8 cellular contexts compared by ENCODE assay signal in the genomic region with DNA sequence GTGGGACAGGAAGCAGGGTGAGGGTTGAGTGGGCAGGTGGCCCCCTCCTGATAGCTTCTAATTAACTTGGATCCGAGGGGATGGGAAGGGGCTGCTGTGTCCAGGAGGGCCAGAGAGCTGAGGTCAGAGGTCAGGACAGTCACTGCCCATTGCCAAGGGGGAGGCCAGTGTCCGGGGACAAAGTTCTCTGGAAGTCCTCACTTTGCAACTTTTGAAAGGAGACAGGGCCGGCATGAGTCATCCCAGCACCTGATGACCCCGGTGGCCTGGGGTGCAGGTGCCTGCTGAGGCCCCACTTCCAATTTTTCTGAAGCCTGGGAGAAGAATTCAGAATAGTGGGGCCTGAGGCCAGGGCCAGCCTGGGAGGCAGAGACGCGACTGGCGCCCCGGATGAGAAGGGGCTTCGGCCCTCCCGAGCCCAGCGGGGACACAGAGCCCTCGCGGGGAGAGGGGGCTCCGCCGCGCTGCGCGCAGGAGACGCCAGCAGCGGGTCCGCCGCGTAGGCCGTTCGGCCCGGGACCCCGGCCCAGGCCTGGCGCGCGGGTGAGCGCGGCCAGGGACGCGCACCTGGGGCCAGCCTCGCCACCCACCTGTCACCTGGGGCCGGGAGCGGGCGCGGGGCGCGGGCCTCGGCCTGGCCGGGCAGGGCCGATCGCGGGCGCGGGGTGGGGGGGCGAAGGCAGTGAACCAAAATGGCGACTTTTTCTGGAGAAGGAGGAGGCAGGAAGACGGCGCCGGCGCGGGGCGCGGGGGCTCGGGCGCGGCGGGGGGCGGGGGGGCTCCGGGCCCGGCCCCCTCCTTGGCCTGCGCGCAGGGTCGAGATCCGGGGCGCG. TPM values are rescaled to one million over a fixed set of nuclear protein-coding genes. Genes with fewer than 3 reads are reported as not detected.
DNase-seq lines count a peak whose midpoint lies in the region; ATAC-seq and TF ChIP-seq lines count a peak whose summit lies in the region.

No MANE protein-coding gene starts in this region.

- H4K20me1 ChIP-seq in fibroblast of lung (ENCODE audit: control insufficient read depth, extremely low read depth, insufficient read depth, low read length), result no peaks in the 10 kb centered on the region

- H3K4me1 ChIP-seq in fibroblast of lung (ENCODE audit: control insufficient read depth, extremely low read depth, insufficient read depth, low read length) (peaks cover 6% of the 10 kb centered on the region), neuron (ENCODE audit: insufficient read depth, low read length) (peaks cover 12% of the 10 kb centered on the region)

- ATAC-seq in activated CD4-positive, alpha-beta T cell treated with anti-CD3 and anti-CD28 coated beads for 36 hours, result peak; percentile 10
- ATAC-seq in GM21529 (IDR thresholded peaks at IDR 0.05; ENCODE audit: unreplicated experiment) (no peak), GM21367 (IDR thresholded peaks at IDR 0.05; ENCODE audit: unreplicated experiment) (no peak)

- H3K36me3 ChIP-seq in fibroblast of lung (ENCODE audit: control insufficient read depth, insufficient read depth, low read length) (peaks cover 16% of the 10 kb centered on the region), neuron (ENCODE audit: insufficient read depth, low read length) (peaks cover 18% of the 10 kb centered on the region)

- H3K9me3 ChIP-seq in fibroblast of lung (ENCODE audit: control insufficient read depth, insufficient read depth, low read depth, low read length) (no peaks in the 10 kb centered on the region), neuron (ENCODE audit: low read length) (no peaks in the 10 kb centered on the region)

- CTCF ChIA-PET in activated CD4-positive, alpha-beta T cell treated with anti-CD3 and anti-CD28 coated beads for 36 hours (lab: Charles Lee), result interaction anchor here (0.6 kb wide), 1 partner anchor 46 kb away, joined by 6 read pairs; no protein-coding TSS in a partner anchor
- CTCF ChIA-PET in activated CD4-positive, alpha-beta memory T cell treated with anti-CD3 and anti-CD28 coated beads, Interleukin-2, amount 10 ng/mL, durations not matched to agents 7 days and 5 days (lab: Charles Lee), result no interaction called here

- peak; percentile 58 for DNase-seq in activated CD4-positive, alpha-beta T cell treated with anti-CD3 and anti-CD28 coated beads for 36 hours
- DNase-seq in activated CD4-positive, alpha-beta T cell treated with anti-CD3 and anti-CD28 coated beads for 48 hours, result no peak
- no peak for DNase-seq in activated CD4-positive, alpha-beta memory T cell treated with anti-CD3 and anti-CD28 coated beads, Interleukin-2, amount 10 ng/mL, durations not matched to agents 7 days and 5 days
- no peak for DNase-seq in fibroblast of lung (ENCODE audit: low read depth in 2 of 2)
- DNase-seq in SIG-M5 treated with dmso at 0.1 percent for 504 hours (lab: John Stamatoyannopoulos, UW; ENCODE audit: unreplicated experiment), result no peak

- H3K9ac ChIP-seq in fibroblast of lung (ENCODE audit: insufficient read depth, low read length), result peak overlapping the region; percentile 75

- no peaks in the 10 kb centered on the region for H3K27me3 ChIP-seq in fibroblast of lung (ENCODE audit: control insufficient read depth, insufficient read depth, low read length)
- H3K27me3 ChIP-seq in neuron (ENCODE audit: insufficient read depth, low read length), result no peaks in the 10 kb centered on the region

- H3K4me2 ChIP-seq in fibroblast of lung (ENCODE audit: extremely low read depth, insufficient read depth, low read length), result peak overlapping the region; percentile 90

- H3K9me3 Mint-ChIP-seq in activated CD4-positive, alpha-beta T cell treated with anti-CD3 and anti-CD28 coated beads for 36 hours (ENCODE audit: low read depth), result no peaks in the 10 kb centered on the region
- no peaks in the 10 kb centered on the region for H3K9me3 Mint-ChIP-seq in activated CD4-positive, alpha-beta memory T cell treated with anti-CD3 and anti-CD28 coated beads, Interleukin-2, amount 10 ng/mL, durations not matched to agents 7 days and 5 days

- peak overlapping the region; percentile 66 to 73 (median 68) for H3K4me3 ChIP-seq in fibroblast of lung (replicated peaks in 1 of 4; ENCODE audit: control extremely low read depth in 1 of 4, insufficient read depth in 1 of 4, low read depth in 3 of 4, low read length in 4 of 4)
- peak overlapping the region; percentile 69 for H3K4me3 ChIP-seq in neuron (ENCODE audit: low read length)

- H3K4me3 Mint-ChIP-seq in activated CD4-positive, alpha-beta T cell treated with anti-CD3 and anti-CD28 coated beads for 36 hours, result peak overlapping the region; percentile 77
- peak overlapping the region; percentile 78 for H3K4me3 Mint-ChIP-seq in activated CD4-positive, alpha-beta memory T cell treated with anti-CD3 and anti-CD28 coated beads, Interleukin-2, amount 10 ng/mL, durations not matched to agents 7 days and 5 days

- peaks cover 10% of the 10 kb centered on the region for H3K36me3 Mint-ChIP-seq in activated CD4-positive, alpha-beta T cell treated with anti-CD3 and anti-CD28 coated beads for 36 hours (ENCODE audit: low read depth)
- peaks cover 6% of the 10 kb centered on the region for H3K36me3 Mint-ChIP-seq in activated CD4-positive, alpha-beta memory T cell treated with anti-CD3 and anti-CD28 coated beads, Interleukin-2, amount 10 ng/mL, durations not matched to agents 7 days and 5 days (ENCODE audit: low read depth)

- no peaks in the 10 kb centered on the region for H3K27me3 Mint-ChIP-seq in activated CD4-positive, alpha-beta T cell treated with anti-CD3 and anti-CD28 coated beads for 36 hours
- no peaks in the 10 kb centered on the region for H3K27me3 Mint-ChIP-seq in activated CD4-positive, alpha-beta memory T cell treated with anti-CD3 and anti-CD28 coated beads, Interleukin-2, amount 10 ng/mL, durations not matched to agents 7 days and 5 days

- intact Hi-C loops in activated CD4-positive, alpha-beta T cell treated with anti-CD3 and anti-CD28 coated beads for 36 hours (cut with DNase I, micrococcal nuclease), result loop anchor here in 1 of 2 experiments (1.0 kb wide), 1 partner anchor 12 kb away; no protein-coding TSS in a partner anchor

- H3K27ac ChIP-seq in fibroblast of lung (ENCODE audit: insufficient read depth, low read length), result peak overlapping the region; percentile 54

- H2AFZ ChIP-seq in fibroblast of lung (ENCODE audit: low read length) (no peak overlapping the region), neuron (ENCODE audit: low read depth, low read length) (no peak overlapping the region)

- H3K4me1 Mint-ChIP-seq in activated CD4-positive, alpha-beta T cell treated with anti-CD3 and anti-CD28 coated beads for 36 hours, result peaks cover 18% of the 10 kb centered on the region
- H3K4me1 Mint-ChIP-seq in activated CD4-positive, alpha-beta memory T cell treated with anti-CD3 and anti-CD28 coated beads, Interleukin-2, amount 10 ng/mL, durations not matched to agents 7 days and 5 days, result peaks cover 20% of the 10 kb centered on the region

- POLR2A ChIA-PET in activated CD4-positive, alpha-beta T cell treated with anti-CD3 and anti-CD28 coated beads for 36 hours (lab: Charles Lee), result interaction anchor here (1.1 kb wide), 1 partner anchor 11 kb away, joined by 3 read pairs; no protein-coding TSS in a partner anchor
- POLR2A ChIA-PET in activated CD4-positive, alpha-beta memory T cell treated with anti-CD3 and anti-CD28 coated beads, Interleukin-2, amount 10 ng/mL, durations not matched to agents 7 days and 5 days (lab: Charles Lee), result interaction anchor here (0.7 to 2.1 kb wide), 6 partner anchors 9 to 261 kb away, joined by 3 to 9 read pairs (median 4); partner anchors contain the start of genes ARFRP1, PRPF6 and ZGPAT

- H3K79me2 ChIP-seq in fibroblast of lung (ENCODE audit: control insufficient read depth, insufficient read depth, low read length), result peaks cover 10% of the 10 kb centered on the region

- no peak for TF ChIP-seq CTCF in fibroblast of lung (conservative IDR thresholded peaks at IDR 0.05 in 1 of 2, IDR thresholded peaks at IDR 0.05 in 1 of 2; ENCODE audit: low read depth in 1 of 2, low read length in 2 of 2)

- H3K27ac Mint-ChIP-seq in activated CD4-positive, alpha-beta T cell treated with anti-CD3 and anti-CD28 coated beads for 36 hours, result peak overlapping the region; percentile 83
- peak overlapping the region; percentile 76 for H3K27ac Mint-ChIP-seq in activated CD4-positive, alpha-beta memory T cell treated with anti-CD3 and anti-CD28 coated beads, Interleukin-2, amount 10 ng/mL, durations not matched to agents 7 days and 5 days

RNA-seq across cellular contexts. Expression of gene ZNF512B, which starts 0.6 kb away (rescaled TPM):
- 10 to 100 TPM; 12.6 to 13.1 TPM for total RNA-seq in activated CD4-positive, alpha-beta T cell treated with anti-CD3 and anti-CD28 coated beads for 36 hours
- 10 to 100 TPM; 16.5 to 16.7 TPM for total RNA-seq in activated CD4-positive, alpha-beta memory T cell treated with anti-CD3 and anti-CD28 coated beads, Interleukin-2, amount 10 ng/mL, durations not matched to agents 7 days and 5 days
- total RNA-seq in fibroblast of lung, result 6.4 and 8.4 TPM in 2 replicates
- polyA plus RNA-seq in fibroblast of lung, result 3.5 and 3.7 TPM in 2 replicates
- 12.4 and 12.9 TPM in 2 replicates for polyA plus RNA-seq in fibroblast of lung (2012)
- 11.4 and 14.8 TPM in 2 replicates for polyA minus RNA-seq in fibroblast of lung (ENCODE audit: low replicate concordance)

RNA-seq across cellular contexts. Expression of gene SAMD10, which starts 10.3 kb away (rescaled TPM):
- total RNA-seq in activated CD4-positive, alpha-beta T cell treated with anti-CD3 and anti-CD28 coated beads for 36 hours, result 10 to 100 TPM; 25.4 to 30.7 TPM
- 10 to 100 TPM; 18.3 to 21.0 TPM for total RNA-seq in activated CD4-positive, alpha-beta memory T cell treated with anti-CD3 and anti-CD28 coated beads, Interleukin-2, amount 10 ng/mL, durations not matched to agents 7 days and 5 days
- 0.77 and 0.99 TPM in 2 replicates for total RNA-seq in fibroblast of lung
- 0.37 and 0.86 TPM in 2 replicates for polyA plus RNA-seq in fibroblast of lung
- polyA plus RNA-seq in fibroblast of lung (2012), result 1.2 and 3.3 TPM in 2 replicates
- 0.27 and 1.4 TPM in 2 replicates for polyA minus RNA-seq in fibroblast of lung (ENCODE audit: low replicate concordance)

RNA-seq across cellular contexts. Expression of gene PRPF6, which starts 11.8 kb away (rescaled TPM):
- 10 to 100 TPM; 60.5 to 67.0 TPM for total RNA-seq in activated CD4-positive, alpha-beta T cell treated with anti-CD3 and anti-CD28 coated beads for 36 hours
- 10 to 100 TPM; 58.4 to 60.4 TPM for total RNA-seq in activated CD4-positive, alpha-beta memory T cell treated with anti-CD3 and anti-CD28 coated beads, Interleukin-2, amount 10 ng/mL, durations not matched to agents 7 days and 5 days
- total RNA-seq in fibroblast of lung, result 52.0 and 55.2 TPM in 2 replicates
- 28.2 and 40.5 TPM in 2 replicates for polyA plus RNA-seq in fibroblast of lung
- 48.5 and 62.9 TPM in 2 replicates for polyA plus RNA-seq in fibroblast of lung (2012)
- 58.5 and 85.6 TPM in 2 replicates for polyA minus RNA-seq in fibroblast of lung (ENCODE audit: low replicate concordance)

RNA-seq across cellular contexts. Expression of gene UCKL1, which starts 12.9 kb away (rescaled TPM):
- 10 to 100 TPM; 28.3 to 32.2 TPM for total RNA-seq in activated CD4-positive, alpha-beta T cell treated with anti-CD3 and anti-CD28 coated beads for 36 hours
- total RNA-seq in activated CD4-positive, alpha-beta memory T cell treated with anti-CD3 and anti-CD28 coated beads, Interleukin-2, amount 10 ng/mL, durations not matched to agents 7 days and 5 days, result 10 to 100 TPM; 36.3 to 36.6 TPM
- 20.8 and 27.9 TPM in 2 replicates for total RNA-seq in fibroblast of lung
- polyA plus RNA-seq in fibroblast of lung, result 16.4 and 16.7 TPM in 2 replicates
- 17.6 and 20.6 TPM in 2 replicates for polyA plus RNA-seq in fibroblast of lung (2012)
- polyA minus RNA-seq in fibroblast of lung (ENCODE audit: low replicate concordance), result 16.2 and 19.7 TPM in 2 replicates
